1 cellular context compared by ENCODE assay signal in genomic region chr5:33474931-33475499, GRCh38.
TF ChIP-seq lines count a peak whose summit lies in the region.

No MANE protein-coding gene starts in this region.

TF ChIP-seq in K562, 482 proteins besides CTCF, POLR2A, EP300 and RAD21 (continued from another document):
- TF ChIP-seq ARID4B (CRISPR knock-in tag; IDR thresholded peaks at IDR 0.05) (no peak), SP2 (IDR thresholded peaks at IDR 0.05; ENCODE audit: extremely low read depth, low read depth, low read length, poor library complexity, severe bottlenecking) (no peak), ELF2 (CRISPR knock-in tag; IDR thresholded peaks at IDR 0.05) (no peak), CEBPZ (IDR thresholded peaks at IDR 0.05; ENCODE audit: borderline replicate concordance, low read depth, low read length) (no peak), ARID2 (IDR thresholded peaks at IDR 0.05) (peak; percentile 21; the same call in 1 of the 2 replicates), SMARCB1 (IDR thresholded peaks at IDR 0.05; ENCODE audit: insufficient read length, low read depth) (no peak)
